2 cellular contexts compared by ENCODE assay signal in genomic region chr1:87362063-87362833, GRCh38.
TF ChIP-seq lines count a peak whose summit lies in the region.

No MANE protein-coding gene starts in this region.

TF ChIP-seq in GM12878, 131 proteins besides CTCF, POLR2A, EP300 and RAD21:
- no peak for TF ChIP-seq TARDBP (IDR thresholded peaks at IDR 0.05; ENCODE audit: borderline replicate concordance)
- no peak for TF ChIP-seq CHD2 (IDR thresholded peaks at IDR 0.05; ENCODE audit: borderline replicate concordance, low read depth, low read length)
- no peak for TF ChIP-seq SP1 (IDR thresholded peaks at IDR 0.05; ENCODE audit: low read depth, low read length)
- TF ChIP-seq, protein P1, sequence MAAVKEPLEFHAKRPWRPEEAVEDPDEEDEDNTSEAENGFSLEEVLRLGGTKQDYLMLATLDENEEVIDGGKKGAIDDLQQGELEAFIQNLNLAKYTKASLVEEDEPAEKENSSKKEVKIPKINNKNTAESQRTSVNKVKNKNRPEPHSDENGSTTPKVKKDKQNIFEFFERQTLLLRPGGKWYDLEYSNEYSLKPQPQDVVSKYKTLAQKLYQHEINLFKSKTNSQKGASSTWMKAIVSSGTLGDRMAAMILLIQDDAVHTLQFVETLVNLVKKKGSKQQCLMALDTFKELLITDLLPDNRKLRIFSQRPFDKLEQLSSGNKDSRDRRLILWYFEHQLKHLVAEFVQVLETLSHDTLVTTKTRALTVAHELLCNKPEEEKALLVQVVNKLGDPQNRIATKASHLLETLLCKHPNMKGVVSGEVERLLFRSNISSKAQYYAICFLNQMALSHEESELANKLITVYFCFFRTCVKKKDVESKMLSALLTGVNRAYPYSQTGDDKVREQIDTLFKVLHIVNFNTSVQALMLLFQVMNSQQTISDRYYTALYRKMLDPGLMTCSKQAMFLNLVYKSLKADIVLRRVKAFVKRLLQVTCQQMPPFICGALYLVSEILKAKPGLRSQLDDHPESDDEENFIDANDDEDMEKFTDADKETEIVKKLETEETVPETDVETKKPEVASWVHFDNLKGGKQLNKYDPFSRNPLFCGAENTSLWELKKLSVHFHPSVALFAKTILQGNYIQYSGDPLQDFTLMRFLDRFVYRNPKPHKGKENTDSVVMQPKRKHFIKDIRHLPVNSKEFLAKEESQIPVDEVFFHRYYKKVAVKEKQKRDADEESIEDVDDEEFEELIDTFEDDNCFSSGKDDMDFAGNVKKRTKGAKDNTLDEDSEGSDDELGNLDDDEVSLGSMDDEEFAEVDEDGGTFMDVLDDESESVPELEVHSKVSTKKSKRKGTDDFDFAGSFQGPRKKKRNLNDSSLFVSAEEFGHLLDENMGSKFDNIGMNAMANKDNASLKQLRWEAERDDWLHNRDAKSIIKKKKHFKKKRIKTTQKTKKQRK (IDR thresholded peaks at IDR 0.05; ENCODE audit: low read depth, low read length) = no peak
- no peak for TF ChIP-seq MXI1 (IDR thresholded peaks at IDR 0.05; ENCODE audit: low read depth, low read length)
- no peak for TF ChIP-seq ZNF274 (IDR thresholded peaks at IDR 0.05; ENCODE audit: insufficient read depth, insufficient read length)
- no peak for TF ChIP-seq RFX5 (IDR thresholded peaks at IDR 0.05; ENCODE audit: low read depth, low read length)
- no peak for TF ChIP-seq DPF2 (IDR thresholded peaks at IDR 0.05)
- no peak for TF ChIP-seq ZNF384 (IDR thresholded peaks at IDR 0.05; ENCODE audit: borderline replicate concordance, low read depth, low read length)
- no peak for TF ChIP-seq JUND (IDR thresholded peaks at IDR 0.05; ENCODE audit: low read depth, low read length)
- no peak for TF ChIP-seq YBX1 (IDR thresholded peaks at IDR 0.05)
- TF ChIP-seq TCF12 (IDR thresholded peaks at IDR 0.05; ENCODE audit: low read depth, low read length) = no peak
- no peak for TF ChIP-seq MEF2A (IDR thresholded peaks at IDR 0.05; ENCODE audit: insufficient read depth, low read depth, low read length)
- TF ChIP-seq ZNF622 (IDR thresholded peaks at IDR 0.05) = no peak
- no peak for TF ChIP-seq MTA2 (IDR thresholded peaks at IDR 0.05; ENCODE audit: low read depth)
- no peak for TF ChIP-seq GATAD2B (conservative IDR thresholded peaks at IDR 0.05; ENCODE audit: low read depth)
- no peak for TF ChIP-seq HDAC6 (IDR thresholded peaks at IDR 0.05; ENCODE audit: unreplicated experiment)
- TF ChIP-seq, protein P2, sequence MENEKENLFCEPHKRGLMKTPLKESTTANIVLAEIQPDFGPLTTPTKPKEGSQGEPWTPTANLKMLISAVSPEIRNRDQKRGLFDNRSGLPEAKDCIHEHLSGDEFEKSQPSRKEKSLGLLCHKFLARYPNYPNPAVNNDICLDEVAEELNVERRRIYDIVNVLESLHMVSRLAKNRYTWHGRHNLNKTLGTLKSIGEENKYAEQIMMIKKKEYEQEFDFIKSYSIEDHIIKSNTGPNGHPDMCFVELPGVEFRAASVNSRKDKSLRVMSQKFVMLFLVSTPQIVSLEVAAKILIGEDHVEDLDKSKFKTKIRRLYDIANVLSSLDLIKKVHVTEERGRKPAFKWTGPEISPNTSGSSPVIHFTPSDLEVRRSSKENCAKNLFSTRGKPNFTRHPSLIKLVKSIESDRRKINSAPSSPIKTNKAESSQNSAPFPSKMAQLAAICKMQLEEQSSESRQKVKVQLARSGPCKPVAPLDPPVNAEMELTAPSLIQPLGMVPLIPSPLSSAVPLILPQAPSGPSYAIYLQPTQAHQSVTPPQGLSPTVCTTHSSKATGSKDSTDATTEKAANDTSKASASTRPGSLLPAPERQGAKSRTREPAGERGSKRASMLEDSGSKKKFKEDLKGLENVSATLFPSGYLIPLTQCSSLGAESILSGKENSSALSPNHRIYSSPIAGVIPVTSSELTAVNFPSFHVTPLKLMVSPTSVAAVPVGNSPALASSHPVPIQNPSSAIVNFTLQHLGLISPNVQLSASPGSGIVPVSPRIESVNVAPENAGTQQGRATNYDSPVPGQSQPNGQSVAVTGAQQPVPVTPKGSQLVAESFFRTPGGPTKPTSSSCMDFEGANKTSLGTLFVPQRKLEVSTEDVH (IDR thresholded peaks at IDR 0.05; ENCODE audit: low read depth, partially characterized antibody) = no peak
- TF ChIP-seq RAD51 (IDR thresholded peaks at IDR 0.05) = no peak

TF ChIP-seq in liver, 16 proteins besides CTCF, POLR2A, EP300 and RAD21:
- TF ChIP-seq FOXA1 (IDR thresholded peaks at IDR 0.05) (no peak), NR2F2 (IDR thresholded peaks at IDR 0.05) (peak; percentile 38)
TF ChIP-seq in liver: peak in this region for 1.
